In genomic region chr17:40108818-40109470, GRCh38 we compare ENCODE assay signal across 8 cellular contexts. TPM values are rescaled to one million over a fixed set of nuclear protein-coding genes. Genes with fewer than 3 reads are reported as not detected.
DNase-seq lines count a peak whose midpoint lies in the region; ATAC-seq and TF ChIP-seq lines count a peak whose summit lies in the region.
"Not testable (repeated sequence)": the region's sequence is repeated elsewhere in the genome, so short reads cannot be mapped to it uniquely, and the experiment has no call there.

No MANE protein-coding gene starts in this region.

- H3K4me2 ChIP-seq in GM23248 (ENCODE audit: unreplicated experiment) (peak overlapping the region; percentile 76), osteoblast (ENCODE audit: insufficient read depth, low read length) (peak overlapping the region; percentile 76)

- POLR2A ChIA-PET in activated CD4-positive, alpha-beta memory T cell treated with anti-CD3 and anti-CD28 coated beads for 36 hours (lab: Charles Lee) = interaction anchor here (0.6 to 1.9 kb wide), 2 partner anchors 8 to 52 kb away, joined by 4 to 5 read pairs; partner anchors contain the start of gene NR1D1

- H3K27ac Mint-ChIP-seq in activated CD4-positive, alpha-beta memory T cell treated with anti-CD3 and anti-CD28 coated beads for 36 hours = peak overlapping the region; percentile 85
- H3K27ac Mint-ChIP-seq in stimulated activated naive B cell treated with anti-CD40 and anti-IgM and Interleukin-4, amounts not matched to agents 10 μg/mL and 1 μg/mL and 100 μg/mL, for 72 hours = peak overlapping the region; percentile 93

- H3K9me3 ChIP-seq in GM23248 (ENCODE audit: low read depth); lower lobe of right lung; osteoblast (ENCODE audit: low read depth, low read length); uterus: not testable (repeated sequence)

- H3K4me3 Mint-ChIP-seq in activated CD4-positive, alpha-beta memory T cell treated with anti-CD3 and anti-CD28 coated beads for 36 hours; stimulated activated naive B cell treated with anti-CD40 and anti-IgM and Interleukin-4, amounts not matched to agents 10 μg/mL and 1 μg/mL and 100 μg/mL, for 72 hours: not testable (repeated sequence)

- not testable (repeated sequence) for H3K27me3 ChIP-seq in GM23248 (replicated peaks; ENCODE audit: insufficient read depth); foreskin keratinocyte; lower lobe of right lung (ENCODE audit: low read depth); osteoblast (ENCODE audit: insufficient read depth, low read length); uterus

- not testable (repeated sequence) for H3K27me3 Mint-ChIP-seq in activated CD4-positive, alpha-beta memory T cell treated with anti-CD3 and anti-CD28 coated beads for 36 hours; stimulated activated naive B cell treated with anti-CD40 and anti-IgM and Interleukin-4, amounts not matched to agents 10 μg/mL and 1 μg/mL and 100 μg/mL, for 72 hours

- not testable (repeated sequence) for DNase-seq in GM23248; activated CD4-positive, alpha-beta memory T cell treated with anti-CD3 and anti-CD28 coated beads for 36 hours; caudate nucleus (lab: John Stamatoyannopoulos, UW); foreskin keratinocyte; lower lobe of right lung; osteoblast (ENCODE audit: insufficient read length, low spot score, missing footprints); stimulated activated naive B cell treated with anti-CD40 and anti-IgM and Interleukin-4, amounts not matched to agents 10 μg/mL and 1 μg/mL and 100 μg/mL, for 72 hours
- peak in 1 of 2 donors; percentile 58 for DNase-seq in uterus

- H3K4me1 ChIP-seq in GM23248 (ENCODE audit: insufficient read depth) (peaks cover 72% of the 10 kb centered on the region), foreskin keratinocyte (peaks cover 26% of the 10 kb centered on the region), lower lobe of right lung (peaks cover 100% of the 10 kb centered on the region), osteoblast (ENCODE audit: insufficient read depth, low read length) (peaks cover 59% of the 10 kb centered on the region), uterus (peaks cover 55 to 56% of the 10 kb centered on the region in 2 donors)

- peak overlapping the region; percentile 16; the same call in 1 of the 2 replicates for H3K4me3 ChIP-seq in GM23248
- not testable (repeated sequence) for H3K4me3 ChIP-seq in lower lobe of right lung; osteoblast (ENCODE audit: insufficient read depth, low read length); uterus

- in situ Hi-C loops in GM23248 (cut with MboI) = not testable (repeated sequence)

- H3K9ac ChIP-seq in GM23248 = peak overlapping the region; percentile 82

- TF ChIP-seq CTCF in foreskin keratinocyte (conservative IDR thresholded peaks at IDR 0.05); lower lobe of right lung (IDR thresholded peaks at IDR 0.05); osteoblast (IDR thresholded peaks at IDR 0.05; ENCODE audit: extremely low read depth, low read depth, low read length): not testable (repeated sequence)
- TF ChIP-seq CTCF in uterus (IDR thresholded peaks at IDR 0.05) = peak in 1 of 4 experiments; percentile 2

- H3K27ac ChIP-seq in GM23248 (peak overlapping the region; percentile 88), caudate nucleus (ENCODE audit: low read depth, low read length) (peak overlapping the region; percentile 99), foreskin keratinocyte (peak overlapping the region; percentile 49), lower lobe of right lung (peak overlapping the region; percentile 90), osteoblast (ENCODE audit: low read depth, low read length) (peak overlapping the region; percentile 70), uterus (peak overlapping the region; percentile 90 to 99)

- peaks cover 52% of the 10 kb centered on the region for H3F3A ChIP-seq in GM23248 (ENCODE audit: insufficient read depth)

- peaks cover 89% of the 10 kb centered on the region for H3K4me1 Mint-ChIP-seq in activated CD4-positive, alpha-beta memory T cell treated with anti-CD3 and anti-CD28 coated beads for 36 hours (ENCODE audit: low read depth)
- peaks cover 59 to 66% of the 10 kb centered on the region in 2 donors for H3K4me1 Mint-ChIP-seq in stimulated activated naive B cell treated with anti-CD40 and anti-IgM and Interleukin-4, amounts not matched to agents 10 μg/mL and 1 μg/mL and 100 μg/mL, for 72 hours

- not testable (repeated sequence) for H4K20me1 ChIP-seq in GM23248 (ENCODE audit: insufficient read depth); osteoblast (ENCODE audit: insufficient read depth, low read length)

- intact Hi-C loops in activated CD4-positive, alpha-beta memory T cell treated with anti-CD3 and anti-CD28 coated beads for 36 hours (cut with micrococcal nuclease) = loop anchor here (1.0 kb wide), 1 partner anchor 13 kb away; no protein-coding TSS in a partner anchor
- intact Hi-C loops in lower lobe of right lung (cut with DNase I); uterus (cut with DNase I; ENCODE audit: low total_unique reads): not testable (repeated sequence)

- not testable (repeated sequence) for H3K9me3 Mint-ChIP-seq in activated CD4-positive, alpha-beta memory T cell treated with anti-CD3 and anti-CD28 coated beads for 36 hours; stimulated activated naive B cell treated with anti-CD40 and anti-IgM and Interleukin-4, amounts not matched to agents 10 μg/mL and 1 μg/mL and 100 μg/mL, for 72 hours

- not testable (repeated sequence) for H3K36me3 Mint-ChIP-seq in activated CD4-positive, alpha-beta memory T cell treated with anti-CD3 and anti-CD28 coated beads for 36 hours; stimulated activated naive B cell treated with anti-CD40 and anti-IgM and Interleukin-4, amounts not matched to agents 10 μg/mL and 1 μg/mL and 100 μg/mL, for 72 hours

- H3K36me3 ChIP-seq in GM23248 (ENCODE audit: low read depth); lower lobe of right lung; osteoblast (ENCODE audit: insufficient read depth, low read length); uterus: not testable (repeated sequence)

- H3K79me2 ChIP-seq in GM23248 (ENCODE audit: insufficient read depth); osteoblast (ENCODE audit: insufficient read depth, low read length): not testable (repeated sequence)

- peak overlapping the region; percentile 62 for H2AFZ ChIP-seq in GM23248
- not testable (repeated sequence) for H2AFZ ChIP-seq in osteoblast (ENCODE audit: low read length)

- 35 to 37% methylated on average over 11 of the region's 11 CpGs for WGBS in GM23248 (ENCODE audit: low coverage in 1 of 2, low lambda C conversion rate in 2 of 2, missing lambda C conversion rate in 2 of 2), 2 experiments

- ATAC-seq in foreskin keratinocyte; lower lobe of right lung; stimulated activated naive B cell treated with anti-CD40 and anti-IgM and Interleukin-4, amounts not matched to agents 10 μg/mL and 1 μg/mL and 100 μg/mL, for 72 hours (replicated peaks): not testable (repeated sequence)

- CTCF ChIA-PET in activated CD4-positive, alpha-beta memory T cell treated with anti-CD3 and anti-CD28 coated beads for 36 hours (lab: Charles Lee) = interaction anchor here (0.6 to 6.3 kb wide), 8 partner anchors 9 to 83 kb away, joined by 3 to 159 read pairs (median 8); partner anchors contain the start of genes CASC3 and NR1D1

- not testable (repeated sequence) for H3K9me2 ChIP-seq in GM23248 (ENCODE audit: insufficient read depth)

- not testable (repeated sequence) for TF ChIP-seq POLR2A in uterus (IDR thresholded peaks at IDR 0.05)

RNA-seq across cellular contexts. Expression of gene NR1D1, which starts 8.6 kb away (rescaled TPM):
- 0.76 and 2.4 TPM in 2 replicates for total RNA-seq in GM23248 (2014; rRNA removed; shearing (Covaris generic))
- polyA plus RNA-seq in GM23248 (2016; fragmentation: Nextera tagmentation; extraction: Ambion mirVana) (4.6 and 5.4 TPM in 2 replicates), foreskin keratinocyte (7.3 and 9.0 TPM in 2 replicates)
- total RNA-seq in activated CD4-positive, alpha-beta memory T cell treated with anti-CD3 and anti-CD28 coated beads for 36 hours = 1 to 10 TPM; 6.7 to 7.3 TPM
- total RNA-seq in foreskin keratinocyte (5.7 and 6.1 TPM in 2 replicates), lower lobe of right lung (20.1 TPM), osteoblast (5.1 and 7.1 TPM in 2 replicates), uterus (10 to 100 TPM in 1 of 4 donors, 1 to 10 TPM in 3; 2.0 to 92.1 (median 4.7) TPM)

RNA-seq across cellular contexts. Expression of gene MSL1, which starts 12.8 kb away (rescaled TPM):
- 45.3 and 76.1 TPM in 2 replicates for total RNA-seq in GM23248 (2014; rRNA removed; shearing (Covaris generic))
- polyA plus RNA-seq in GM23248 (2016; fragmentation: Nextera tagmentation; extraction: Ambion mirVana) (8.9 and 9.0 TPM in 2 replicates), foreskin keratinocyte (35.5 and 44.6 TPM in 2 replicates)
- 10 to 100 TPM; 77.9 to 80.6 TPM for total RNA-seq in activated CD4-positive, alpha-beta memory T cell treated with anti-CD3 and anti-CD28 coated beads for 36 hours
- total RNA-seq in foreskin keratinocyte (57.7 and 60.6 TPM in 2 replicates), lower lobe of right lung (97.7 TPM), osteoblast (53.3 and 60.1 TPM in 2 replicates), uterus (100 to 1,000 TPM in 1 of 4 donors, 10 to 100 TPM in 3; 51.0 to 151 (median 77.6) TPM)

RNA-seq across cellular contexts. Expression of gene CASC3, which starts 31.4 kb away (rescaled TPM):
- 28.7 and 49.3 TPM in 2 replicates for total RNA-seq in GM23248 (2014; rRNA removed; shearing (Covaris generic))
- polyA plus RNA-seq in GM23248 (2016; fragmentation: Nextera tagmentation; extraction: Ambion mirVana) = 37.1 and 39.1 TPM in 2 replicates
- 100 to 1,000 TPM in 1 of 2 experiments, 10 to 100 TPM in 1; 96.1 to 102 TPM for total RNA-seq in activated CD4-positive, alpha-beta memory T cell treated with anti-CD3 and anti-CD28 coated beads for 36 hours
- 34.7 and 35.6 TPM in 2 replicates for total RNA-seq in foreskin keratinocyte
- 23.7 and 25.1 TPM in 2 replicates for polyA plus RNA-seq in foreskin keratinocyte
- total RNA-seq in lower lobe of right lung = 101 TPM
- 40.7 and 45.2 TPM in 2 replicates for total RNA-seq in osteoblast
- total RNA-seq in uterus = 100 to 1,000 TPM in 2 of 4 donors, 10 to 100 TPM in 2; 33.2 to 166 (median 91.3) TPM

RNA-seq across cellular contexts. Expression of gene THRA, which starts 46.2 kb away (rescaled TPM):
- total RNA-seq in GM23248 (2014; rRNA removed; shearing (Covaris generic)) = 33.3 and 36.2 TPM in 2 replicates
- polyA plus RNA-seq in GM23248 (2016; fragmentation: Nextera tagmentation; extraction: Ambion mirVana) (15.8 and 16.4 TPM in 2 replicates), foreskin keratinocyte (4.6 and 5.4 TPM in 2 replicates)
- 10 to 100 TPM; 12.5 to 13.4 TPM for total RNA-seq in activated CD4-positive, alpha-beta memory T cell treated with anti-CD3 and anti-CD28 coated beads for 36 hours
- total RNA-seq in foreskin keratinocyte (7.2 and 7.9 TPM in 2 replicates), lower lobe of right lung (50.1 TPM), osteoblast (30.6 and 33.3 TPM in 2 replicates), uterus (100 to 1,000 TPM in 1 of 4 donors, 10 to 100 TPM in 3; 19.7 to 124 (median 63.1) TPM)

RNA-seq across cellular contexts. Expression of gene MED24, which starts 54.7 kb away (rescaled TPM):
- 35.3 and 37.3 TPM in 2 replicates for total RNA-seq in GM23248 (2014; rRNA removed; shearing (Covaris generic))
- polyA plus RNA-seq in GM23248 (2016; fragmentation: Nextera tagmentation; extraction: Ambion mirVana) = 33.6 and 35.2 TPM in 2 replicates
- 10 to 100 TPM; 89.2 to 99.9 TPM for total RNA-seq in activated CD4-positive, alpha-beta memory T cell treated with anti-CD3 and anti-CD28 coated beads for 36 hours
- total RNA-seq in foreskin keratinocyte = 49.1 and 57.7 TPM in 2 replicates
- 55.0 and 67.2 TPM in 2 replicates for polyA plus RNA-seq in foreskin keratinocyte
- total RNA-seq in lower lobe of right lung = 59.6 TPM
- total RNA-seq in osteoblast = 33.6 and 36.6 TPM in 2 replicates
- total RNA-seq in uterus = 100 to 1,000 TPM in 1 of 4 donors, 10 to 100 TPM in 3; 17.6 to 111 (median 44.7) TPM

Comparison
In these comparisons a context has a peak if more than half of its experiments do, and no peak if none do; other contexts are left out.
1. H3K27ac ChIP-seq: peak in every context shown above with its lines; median percentile 99 in caudate nucleus; 94 in uterus; 90 in lower lobe of right lung; 88 in GM23248; 70 in osteoblast; 49 in foreskin keratinocyte.